13 cellular contexts compared by ENCODE assay signal in genomic region chr12:104463371-104463770, GRCh38. TPM values are rescaled to one million over a fixed set of nuclear protein-coding genes. Genes with fewer than 3 reads are reported as not detected.
A peak's percentile ranks its signal among the peaks of the same experiment; 100 is the strongest.
DNase-seq lines count a peak whose midpoint lies in the region; ATAC-seq, FAIRE-seq and TF ChIP-seq lines count a peak whose summit lies in the region.
"Had no signal": no experiment of that assay in that cellular context is flagged by ENCODE, and none has a peak within 500 bp of the region (broad histone marks: within the 10 kb centered on the region; RNA-seq: fewer than 3 reads in every experiment).

No MANE protein-coding gene starts in this region.

- H3K27ac Mint-ChIP-seq in activated CD4-positive, alpha-beta T cell treated with anti-CD3 and anti-CD28 coated beads, Interleukin-2, amount 10 ng/mL, durations not matched to agents 7 days and 5 days, result peak overlapping the region; percentile 88
- H3K27ac Mint-ChIP-seq in stimulated activated naive CD8-positive, alpha-beta T cell treated with anti-CD3 and anti-CD28 coated beads, Interleukin-15, amount 100 ng/mL, for 72 hours, result peak overlapping the region in 1 of 2 donors; percentile 47

- peaks cover 4% of the 10 kb centered on the region for H3K9me3 Mint-ChIP-seq in activated CD4-positive, alpha-beta T cell treated with anti-CD3 and anti-CD28 coated beads, Interleukin-2, amount 10 ng/mL, durations not matched to agents 7 days and 5 days
- no peaks in the 10 kb centered on the region for H3K9me3 Mint-ChIP-seq in stimulated activated naive CD8-positive, alpha-beta T cell treated with anti-CD3 and anti-CD28 coated beads, Interleukin-15, amount 100 ng/mL, for 72 hours

- TF ChIP-seq POLR2A in GM12878 (IDR thresholded peaks at IDR 0.05; ENCODE audit: low read depth, low read length) (no peak), suprapubic skin (IDR thresholded peaks at IDR 0.05) (no peak)

- H3K27me3 ChIP-seq in GM12878 (replicated peaks in 1 of 2; ENCODE audit: control insufficient read depth in 2 of 2, insufficient read depth in 2 of 2, low read length in 1 of 2) (no peaks in the 10 kb centered on the region), suprapubic skin (peaks cover 7% of the 10 kb centered on the region)

- CTCF ChIA-PET in activated CD4-positive, alpha-beta T cell treated with anti-CD3 and anti-CD28 coated beads, Interleukin-2, amount 10 ng/mL, durations not matched to agents 7 days and 5 days (lab: Charles Lee), result interaction anchor here (1.3 kb wide), 1 partner anchor 106 kb away, joined by 4 read pairs; no protein-coding TSS in a partner anchor
- CTCF ChIA-PET in GM12878 (lab: Yijun Ruan, JAX), result interaction anchor here (1.0 kb wide), 2 partner anchors 10 to 206 kb away, joined by 3 to 4 read pairs; no protein-coding TSS in a partner anchor

- peaks cover 55% of the 10 kb centered on the region for H3K4me1 ChIP-seq in GM12878 (ENCODE audit: control insufficient read depth, insufficient read depth, low read length)
- H3K4me1 ChIP-seq in suprapubic skin, result peaks cover 18% of the 10 kb centered on the region

- no peak for FAIRE-seq in GM12878 (lab: Jason Lieb, UNC)

- peak overlapping the region; percentile 66 for H3K4me3 Mint-ChIP-seq in activated CD4-positive, alpha-beta T cell treated with anti-CD3 and anti-CD28 coated beads, Interleukin-2, amount 10 ng/mL, durations not matched to agents 7 days and 5 days
- peak overlapping the region; percentile 18 to 35 for H3K4me3 Mint-ChIP-seq in stimulated activated naive CD8-positive, alpha-beta T cell treated with anti-CD3 and anti-CD28 coated beads, Interleukin-15, amount 100 ng/mL, for 72 hours

- H3K36me3 ChIP-seq in GM12878 (ENCODE audit: control insufficient read depth in 2 of 2, insufficient read depth in 2 of 2, low read length in 1 of 2) (no peaks in the 10 kb centered on the region; a peak in 1 of 4 replicates), suprapubic skin (no peaks in the 10 kb centered on the region)
- H3K36me3 ChIP-seq: thoracic aorta had no signal

- TSS peak; percentile 2 for BruUV-seq in GM12878 (replicated peaks; lab: Mats Ljungman, UMichigan)

- ATAC-seq in HG03565 (IDR thresholded peaks at IDR 0.05; ENCODE audit: unreplicated experiment) (peak; percentile 2), GM12878 (peak; percentile 1; the same call in 1 of the 3 replicates), GM19397 (IDR thresholded peaks at IDR 0.05; ENCODE audit: unreplicated experiment) (no peak)
- peak; percentile 35 for ATAC-seq in stimulated activated naive CD8-positive, alpha-beta T cell treated with anti-CD3 and anti-CD28 coated beads, Interleukin-15, amount 100 ng/mL, for 72 hours
- ATAC-seq: SK-N-SH treated with all-trans-retinoic acid at 6 μM for 48 hours had no signal

- WGBS in GM12878 (ENCODE audit: insufficient coverage, insufficient replicate concordance, low lambda C conversion rate, missing lambda C conversion rate), result 0% methylated on average over 1 of the region's 1 CpG
- 84% methylated on average over 1 of the region's 1 CpG for WGBS in suprapubic skin

- H3K4me3 ChIP-seq in GM12878 (peak overlapping the region; percentile 53; the same call in 1 of the 2 replicates), suprapubic skin (no peak overlapping the region)
- H3K4me3 ChIP-seq: thoracic aorta had no signal

- in situ Hi-C loops in GM12878 (cut with MboI), result loop anchor here (5.0 kb wide), 1 partner anchor 104 kb away; no protein-coding TSS in a partner anchor

- peaks cover 95% of the 10 kb centered on the region for H3K79me2 ChIP-seq in GM12878 (ENCODE audit: control insufficient read depth, insufficient read depth, low read length)

- H3K4me2 ChIP-seq in GM12878 (ENCODE audit: control insufficient read depth, insufficient read depth), result peak overlapping the region; percentile 71

- H4K20me1 ChIP-seq in GM12878 (ENCODE audit: control insufficient read depth, insufficient read depth), result no peaks in the 10 kb centered on the region

- SMC1A ChIA-PET in GM12878 (lab: Charles Lee; ENCODE audit: uncharacterized antibody, unreplicated experiment), result interaction anchor here (0.8 to 5.1 kb wide), 6 partner anchors 9 to 141 kb away, joined by 3 to 73 read pairs (median 4); no protein-coding TSS in a partner anchor

- H3K27ac ChIP-seq in GM12878 (ENCODE audit: control insufficient read depth, insufficient read depth) (peak overlapping the region; percentile 80), suprapubic skin (no peak overlapping the region)

- peaks cover 52% of the 10 kb centered on the region for H3K36me3 Mint-ChIP-seq in activated CD4-positive, alpha-beta T cell treated with anti-CD3 and anti-CD28 coated beads, Interleukin-2, amount 10 ng/mL, durations not matched to agents 7 days and 5 days (ENCODE audit: low read depth)

- TF ChIP-seq RAD21 in GM12878 (IDR thresholded peaks at IDR 0.05; ENCODE audit: insufficient read depth, low read depth, low read length), result no peak

- no peak for TF ChIP-seq EP300 in GM12878 (IDR thresholded peaks at IDR 0.05; ENCODE audit: borderline replicate concordance in 1 of 2, control insufficient read depth in 1 of 2, low read depth in 2 of 2, low read length in 2 of 2)
- TF ChIP-seq EP300 in suprapubic skin (IDR thresholded peaks at IDR 0.05), result no peak

- peaks cover 86% of the 10 kb centered on the region for H3K4me1 Mint-ChIP-seq in activated CD4-positive, alpha-beta T cell treated with anti-CD3 and anti-CD28 coated beads, Interleukin-2, amount 10 ng/mL, durations not matched to agents 7 days and 5 days
- peaks cover 92% of the 10 kb centered on the region for H3K4me1 Mint-ChIP-seq in stimulated activated naive CD8-positive, alpha-beta T cell treated with anti-CD3 and anti-CD28 coated beads, Interleukin-15, amount 100 ng/mL, for 72 hours

- TF ChIP-seq CTCF in GM12878 (IDR thresholded peaks at IDR 0.05 in 2 of 3, conservative IDR thresholded peaks at IDR 0.05 in 1 of 3; ENCODE audit: control insufficient read depth in 2 of 3, extremely low read depth in 1 of 3, insufficient read depth in 1 of 3, low read depth in 3 of 3, low read length in 3 of 3) (no peak), suprapubic skin (IDR thresholded peaks at IDR 0.05) (no peak)

- H2AFZ ChIP-seq in GM12878 (ENCODE audit: control insufficient read depth, low read depth, low read length), result no peak overlapping the region

- POLR2A ChIA-PET in activated CD4-positive, alpha-beta T cell treated with anti-CD3 and anti-CD28 coated beads, Interleukin-2, amount 10 ng/mL, durations not matched to agents 7 days and 5 days (lab: Charles Lee), result interaction anchor here (1.0 kb wide), 1 partner anchor 31 kb away, joined by 3 read pairs; no protein-coding TSS in a partner anchor
- POLR2A ChIA-PET in GM12878 (lab: Charles Lee), result interaction anchor here (0.6 to 1.0 kb wide), 3 partner anchors 10 to 147 kb away, joined by 4 to 6 read pairs (median 5); no protein-coding TSS in a partner anchor

- H3K9me3 ChIP-seq in GM12878 (replicated peaks; ENCODE audit: control insufficient read depth, insufficient read depth, low read length) (no peaks in the 10 kb centered on the region; the same call in 2 of the 3 replicates), suprapubic skin (no peaks in the 10 kb centered on the region)
- H3K9me3 ChIP-seq: thoracic aorta had no signal

- intact Hi-C loops in GM12878 (cut with micrococcal nuclease; ENCODE audit: unreplicated experiment), result loop anchor here (2.0 to 10.0 kb wide), 3 partner anchors 15 to 641 kb away; partner anchors contain the start of gene WASHC4

- DNase-seq in activated CD4-positive, alpha-beta T cell treated with anti-CD3 and anti-CD28 coated beads, Interleukin-2, amount 10 ng/mL, durations not matched to agents 7 days and 5 days, result no peak
- DNase-seq in activated CD4-positive, alpha-beta T cell treated with anti-CD3 and anti-CD28 coated beads for 1 hour, result no peak
- DNase-seq in GM12878 (ENCODE audit: low read depth, low spot score) (no peak), suprapubic skin (ENCODE audit: low spot score in 2 of 2) (no peak), cerebellar cortex (ENCODE audit: low spot score) (no peak)
- DNase-seq in stimulated activated naive CD8-positive, alpha-beta T cell treated with anti-CD3 and anti-CD28 coated beads, Interleukin-15, amount 100 ng/mL, for 72 hours, result no peak
- DNase-seq: KG1; NCI-H446 treated with DMSO at 0.1 percent for 48 hours; stimulated activated CD4-positive, alpha-beta T cell treated with anti-CD3 and anti-CD28 coated beads, Interleukin-2, amount 100 ng/mL, for 24 hours had no signal

- RAD21 ChIA-PET in GM12878 (lab: Charles Lee; ENCODE audit: unreplicated experiment), result interaction anchor here (1.0 kb wide), 5 partner anchors 10 to 141 kb away, joined by 4 to 7 read pairs (median 4); no protein-coding TSS in a partner anchor

- H3K9ac ChIP-seq in GM12878 (ENCODE audit: control insufficient read depth, insufficient read depth, low read length), result peak overlapping the region; percentile 38

- H3K27me3 Mint-ChIP-seq in activated CD4-positive, alpha-beta T cell treated with anti-CD3 and anti-CD28 coated beads, Interleukin-2, amount 10 ng/mL, durations not matched to agents 7 days and 5 days, result no peaks in the 10 kb centered on the region
- no peaks in the 10 kb centered on the region for H3K27me3 Mint-ChIP-seq in stimulated activated naive CD8-positive, alpha-beta T cell treated with anti-CD3 and anti-CD28 coated beads, Interleukin-15, amount 100 ng/mL, for 72 hours

TF ChIP-seq in GM12878, 131 proteins besides CTCF, POLR2A, EP300 and RAD21 (continues in another document):
- TF ChIP-seq LARP7 (IDR thresholded peaks at IDR 0.05) (0 out of 2 replicates have a peak, but pooled peaks have one; percentile 36), YY1 (IDR thresholded peaks at IDR 0.05; ENCODE audit: low read depth, low read length) (0 out of 2 replicates have a peak, but pooled peaks have one; percentile 6)

RNA-seq across cellular contexts. Expression of gene CHST11, which starts 6.6 kb away (rescaled TPM):
- 10 to 100 TPM; 56.4 to 56.6 TPM for total RNA-seq in activated CD4-positive, alpha-beta T cell treated with anti-CD3 and anti-CD28 coated beads, Interleukin-2, amount 10 ng/mL, durations not matched to agents 7 days and 5 days
- total RNA-seq in GM12878 (2013; cell fraction: nucleolus; rRNA removed), result 76.7 and 93.6 TPM in 2 replicates
- total RNA-seq in GM12878 (2014; rRNA removed), result 19.9 and 23.8 TPM in 2 replicates
- 12.3 and 13.0 TPM in 2 replicates for total RNA-seq in GM12878 (2014; rRNA removed; fragmentation: Illumina TruSeq; extraction: Trizol)
- total RNA-seq in GM12878 (2021), result 34.8 and 38.1 TPM in 2 replicates
- polyA plus RNA-seq in GM12878 (2011; ENCODE audit: low read depth), result 6.0 TPM
- polyA plus RNA-seq in GM12878 (2011; rRNA removed), result 20.0 and 25.7 TPM in 2 replicates
- polyA plus RNA-seq in GM12878 (2011; cell fraction: cytosol; rRNA removed), result 46.8 and 64.2 TPM in 2 replicates
- polyA plus RNA-seq in GM12878 (2011; cell fraction: nucleus; rRNA removed), result 21.6 and 29.7 TPM in 2 replicates
- polyA plus RNA-seq in GM12878 (2012), result 11.8 and 12.6 TPM in 2 replicates
- polyA plus RNA-seq in GM12878 (2014; fragmentation: Illumina TruSeq; extraction: Trizol), result 12.5 and 13.4 TPM in 2 replicates
- 1 to 10 TPM; 1.9 to 2.5 TPM for polyA plus RNA-seq in GM12878 (2014; fragmentation: Nextera tagmentation; extraction: Ambion mirVana)
- 11.3 and 23.1 TPM in 2 replicates for polyA plus RNA-seq in GM12878 (2014; rRNA removed)
- 10 to 100 TPM; 20.9 to 24.6 TPM for polyA plus RNA-seq in GM12878 (2016; fragmentation: Nextera tagmentation; extraction: Ambion mirVana)
- 36.6 and 44.7 TPM in 2 replicates for polyA minus RNA-seq in GM12878 (2011; rRNA and poly(A)+ RNA removed)
- 11.2 and 11.3 TPM in 2 replicates for polyA minus RNA-seq in GM12878 (2011; cell fraction: cytosol; rRNA and poly(A)+ RNA removed)
- polyA minus RNA-seq in GM12878 (2011; cell fraction: nucleus; rRNA and poly(A)+ RNA removed), result 25.5 and 48.1 TPM in 2 replicates
- total RNA-seq in suprapubic skin, result 1 to 10 TPM; 1.8 to 5.8 (median 3.8) TPM
